ENCODE assay signal across 8 cellular contexts in the genomic region with DNA sequence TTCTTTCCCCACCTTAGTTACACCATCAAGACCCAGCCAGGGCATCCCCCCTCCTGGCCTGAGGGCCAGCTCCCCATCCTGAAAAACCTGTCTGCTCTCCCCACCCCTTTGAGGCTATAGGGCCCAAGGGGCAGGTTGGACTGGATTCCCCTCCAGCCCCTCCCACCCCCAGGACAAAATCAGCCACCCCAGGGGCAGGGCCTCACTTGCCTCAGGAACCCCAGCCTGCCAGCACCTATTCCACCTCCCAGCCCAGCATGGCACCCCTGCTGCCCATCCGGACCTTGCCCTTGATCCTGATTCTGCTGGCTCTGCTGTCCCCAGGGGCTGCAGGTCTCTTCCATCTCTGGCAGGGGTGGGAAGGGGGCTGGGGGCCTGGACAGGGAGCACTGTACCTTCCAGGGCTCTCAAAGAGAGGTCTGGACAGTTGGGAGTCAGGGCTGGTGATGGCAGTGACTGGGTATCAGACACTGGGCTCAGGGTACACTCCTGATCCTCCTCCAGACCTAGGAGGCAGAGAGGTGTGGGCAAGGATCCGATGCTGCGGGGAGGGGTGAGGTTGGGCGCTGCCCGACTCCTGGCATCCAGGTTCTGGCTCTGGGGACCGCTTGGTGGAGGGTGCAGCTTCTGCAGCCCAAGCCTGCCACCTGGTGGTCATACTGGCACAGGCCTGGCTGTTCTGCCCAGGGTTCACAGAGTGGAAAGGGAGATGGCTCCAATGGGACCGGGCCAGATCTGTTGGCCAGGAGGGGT. TPM values are rescaled to one million over a fixed set of nuclear protein-coding genes. Genes with fewer than 3 reads are reported as not detected.
DNase-seq lines count a peak whose midpoint lies in the region; ATAC-seq, FAIRE-seq and TF ChIP-seq lines count a peak whose summit lies in the region.
"Had no signal": no experiment of that assay in that cellular context is flagged by ENCODE, and none has a peak within 500 bp of the region (broad histone marks: within the 10 kb centered on the region; RNA-seq: fewer than 3 reads in every experiment).

A gene (plus strand): TSS at position 205 of the 753 bp plus-strand sequence. CDS start 53 bp downstream, at position 258.

- H3K4me1 Mint-ChIP-seq in activated CD8-positive, alpha-beta T cell treated with anti-CD3 and anti-CD28 coated beads, Interleukin-2, amount 10 ng/mL, durations not matched to agents 7 days and 5 days (ENCODE audit: low read depth) = peaks cover 5% of the 10 kb centered on the region
- H3K4me1 Mint-ChIP-seq in memory B cell = peaks cover 6% of the 10 kb centered on the region

- H3K9me3 Mint-ChIP-seq in activated CD8-positive, alpha-beta T cell treated with anti-CD3 and anti-CD28 coated beads, Interleukin-2, amount 10 ng/mL, durations not matched to agents 7 days and 5 days (ENCODE audit: insufficient read depth) = no peaks in the 10 kb centered on the region
- H3K9me3 Mint-ChIP-seq in memory B cell = no peaks in the 10 kb centered on the region
- H3K9me3 Mint-ChIP-seq: stimulated activated naive CD8-positive, alpha-beta T cell treated with anti-CD3 and anti-CD28 coated beads, Interleukin-15, Interleukin-2, amounts not matched to agents 100 ng/mL and 50 ng/mL, for 24 hours had no signal

- ATAC-seq in HG03457 (IDR thresholded peaks at IDR 0.05; ENCODE audit: unreplicated experiment) (peak; percentile 61), memory B cell (ENCODE audit: low read depth) (peak; percentile 99)
- peak; percentile 100 for ATAC-seq in activated CD8-positive, alpha-beta T cell treated with anti-CD3 and anti-CD28 coated beads, Interleukin-2, amount 10 ng/mL, durations not matched to agents 7 days and 5 days

- CTCF ChIA-PET in activated CD8-positive, alpha-beta T cell treated with anti-CD3 and anti-CD28 coated beads, Interleukin-2, amount 10 ng/mL, durations not matched to agents 7 days and 5 days (lab: Charles Lee) = interaction anchor here (1.0 to 2.2 kb wide), 15 partner anchors 9 to 362 kb away, joined by 3 to 15 read pairs (median 5); no protein-coding TSS in a partner anchor

- no peak within 1 kb of the TSS for H3K4me3 Mint-ChIP-seq in activated CD8-positive, alpha-beta T cell treated with anti-CD3 and anti-CD28 coated beads, Interleukin-2, amount 10 ng/mL, durations not matched to agents 7 days and 5 days
- no peak within 1 kb of the TSS for H3K4me3 Mint-ChIP-seq in memory B cell
- H3K4me3 Mint-ChIP-seq: stimulated activated naive CD8-positive, alpha-beta T cell treated with anti-CD3 and anti-CD28 coated beads, Interleukin-15, Interleukin-2, amounts not matched to agents 100 ng/mL and 50 ng/mL, for 24 hours had no signal

- no peak for TF ChIP-seq POLR2A in GM12892 (IDR thresholded peaks at IDR 0.05; ENCODE audit: low read depth, low read length)

- POLR2A ChIA-PET in activated CD8-positive, alpha-beta T cell treated with anti-CD3 and anti-CD28 coated beads, Interleukin-2, amount 10 ng/mL, durations not matched to agents 7 days and 5 days (lab: Charles Lee) = no interaction called here

- DNase-seq in GM12892 (ENCODE audit: insufficient read length) (peak; percentile 98), memory B cell (ENCODE audit: low spot score in 2 of 2) (peak; percentile 87 to 95)
- DNase-seq in NK-92 treated with Interleukin-12 subunit alpha and Interleukin-12 subunit beta, amount 100 ng/mL, for 24 hours (lab: John Stamatoyannopoulos, UW) = peak; percentile 70
- DNase-seq in activated CD8-positive, alpha-beta T cell treated with anti-CD3 and anti-CD28 coated beads, Interleukin-2, amount 10 ng/mL, durations not matched to agents 7 days and 5 days = peak; percentile 91
- peak; percentile 83 for DNase-seq in effector CD8-positive, alpha-beta T cell (lab: John Stamatoyannopoulos, UW)
- peak; percentile 64 to 78 for DNase-seq in stimulated activated CD8-positive, alpha-beta memory T cell treated with anti-CD3 and anti-CD28 coated beads, Interleukin-15, amount 100 ng/mL, for 4 hours (ENCODE audit: low read depth in 2 of 2)

- H3K27me3 Mint-ChIP-seq in activated CD8-positive, alpha-beta T cell treated with anti-CD3 and anti-CD28 coated beads, Interleukin-2, amount 10 ng/mL, durations not matched to agents 7 days and 5 days (ENCODE audit: low read depth) = peaks cover 7% of the 10 kb centered on the region
- H3K27me3 Mint-ChIP-seq in memory B cell = peaks cover 15% of the 10 kb centered on the region
- H3K27me3 Mint-ChIP-seq: stimulated activated naive CD8-positive, alpha-beta T cell treated with anti-CD3 and anti-CD28 coated beads, Interleukin-15, Interleukin-2, amounts not matched to agents 100 ng/mL and 50 ng/mL, for 24 hours had no signal

- H3K27ac Mint-ChIP-seq in activated CD8-positive, alpha-beta T cell treated with anti-CD3 and anti-CD28 coated beads, Interleukin-2, amount 10 ng/mL, durations not matched to agents 7 days and 5 days = no peak within 1 kb of the TSS
- no peak within 1 kb of the TSS for H3K27ac Mint-ChIP-seq in memory B cell
- H3K27ac Mint-ChIP-seq: stimulated activated naive CD8-positive, alpha-beta T cell treated with anti-CD3 and anti-CD28 coated beads, Interleukin-15, Interleukin-2, amounts not matched to agents 100 ng/mL and 50 ng/mL, for 24 hours had no signal

- peak; percentile 91 for FAIRE-seq in GM12892 (lab: Jason Lieb, UNC)

- no peaks in the 10 kb centered on the region for H3K36me3 Mint-ChIP-seq in activated CD8-positive, alpha-beta T cell treated with anti-CD3 and anti-CD28 coated beads, Interleukin-2, amount 10 ng/mL, durations not matched to agents 7 days and 5 days (ENCODE audit: low read depth)
- no peaks in the 10 kb centered on the region for H3K36me3 Mint-ChIP-seq in memory B cell

RNA-seq across cellular contexts. Expression of the gene that starts here (rescaled TPM):
- 1.5 TPM for polyA plus RNA-seq in GM12892 (2012; ENCODE audit: missing spikeins)
- total RNA-seq in activated CD8-positive, alpha-beta T cell treated with anti-CD3 and anti-CD28 coated beads, Interleukin-2, amount 10 ng/mL, durations not matched to agents 7 days and 5 days = not detected

Comparison
In these comparisons a context has a peak if more than half of its experiments do, and no peak if none do; other contexts are left out.
1. Peak in every context shown above with its lines: DNase-seq and ATAC-seq.
2. Peak in DNase-seq and ATAC-seq in activated CD8-positive, alpha-beta T cell treated with anti-CD3 and anti-CD28 coated beads, Interleukin-2, amount 10 ng/mL, durations not matched to agents 7 days and 5 days; RNA of the gene not detected or under 1 TPM.